Comparison of ENCODE assay signal across 3 cellular contexts in genomic region chr22:32191021-32191420, GRCh38. TPM values are rescaled to one million over a fixed set of nuclear protein-coding genes. Genes with fewer than 3 reads are reported as not detected.
"Had no signal": no experiment of that assay in that cellular context is flagged by ENCODE, and none has a peak within 500 bp of the region (broad histone marks: within the 10 kb centered on the region; RNA-seq: fewer than 3 reads in every experiment).

No MANE protein-coding gene starts in this region.

RNA-seq across cellular contexts. Expression of gene RFPL2, which starts 13.9 kb away (rescaled TPM):
- total RNA-seq: LHCN-M2, M059J, MCF 10A had no signal

RNA-seq across cellular contexts. Expression of gene C22orf42, which starts 31.9 kb away (rescaled TPM):
- total RNA-seq: LHCN-M2, M059J, MCF 10A had no signal
